Comparison of ENCODE assay signal across 22 cellular contexts in the genomic region with DNA sequence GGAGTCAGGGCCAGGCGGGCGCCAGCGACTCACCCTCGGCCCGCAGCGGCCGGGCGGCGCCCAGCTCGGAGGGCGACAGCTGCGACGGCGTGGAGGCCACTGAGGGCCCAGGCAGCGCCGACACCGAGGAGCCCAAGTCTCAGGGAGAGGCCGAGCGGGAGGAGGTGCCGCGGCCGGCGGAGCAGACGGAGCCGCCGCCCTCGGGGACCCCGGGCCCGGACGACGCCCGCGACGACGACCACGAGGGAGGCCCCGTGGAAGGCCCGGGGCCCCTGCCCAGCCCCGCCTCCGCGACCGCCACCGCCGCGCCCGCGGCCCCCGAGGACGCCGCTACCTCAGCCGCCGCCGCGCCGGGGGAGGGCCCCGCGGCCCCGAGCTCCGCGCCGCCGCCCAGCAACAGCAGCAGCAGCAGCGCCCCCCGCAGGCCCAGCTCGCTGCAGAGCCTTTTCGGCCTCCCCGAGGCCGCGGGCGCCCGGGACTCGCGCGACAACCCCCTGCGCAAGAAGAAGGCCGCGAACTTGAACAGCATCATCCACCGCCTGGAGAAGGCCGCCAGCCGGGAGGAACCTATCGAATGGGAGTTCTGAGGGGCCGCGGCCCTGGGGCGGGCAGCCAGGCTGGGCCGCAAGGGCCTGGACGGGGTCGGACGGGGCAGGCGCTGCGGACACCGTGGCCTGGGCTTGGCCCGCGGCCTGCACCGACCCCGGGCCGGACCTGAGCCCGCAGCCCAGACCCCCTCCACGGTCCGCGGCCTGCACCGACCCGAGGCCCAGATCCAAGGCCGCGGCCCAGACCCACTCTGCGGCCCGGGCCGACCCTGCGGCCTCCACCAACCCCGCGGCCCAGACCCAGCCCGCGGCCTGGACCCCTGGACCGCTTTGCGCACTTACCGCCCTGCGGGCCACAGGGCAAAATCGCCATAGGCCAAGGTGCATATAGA.
"Had no signal": no experiment of that assay in that cellular context is flagged by ENCODE, and none has a peak within 500 bp of the region (broad histone marks: within the 10 kb centered on the region; RNA-seq: fewer than 3 reads in every experiment).

No MANE protein-coding gene starts in this region.

- H3K27ac ChIP-seq: dorsolateral prefrontal cortex, foreskin keratinocyte, lower lobe of right lung, neutrophil, parathyroid adenoma, sigmoid colon, tibial nerve, uterus had no signal

- H3K4me1 Mint-ChIP-seq: activated CD4-positive, alpha-beta T cell treated with anti-CD3 and anti-CD28 coated beads, Interleukin-2, amount 10 ng/mL, durations not matched to agents 7 days and 5 days; stimulated activated effector memory CD8-positive, alpha-beta T cell treated with anti-CD3 and anti-CD28 coated beads, Interleukin-12 subunit alpha, Interleukin-12 subunit beta, amount 100 ng/mL, for 72 hours had no signal

- H3K27ac Mint-ChIP-seq: activated CD4-positive, alpha-beta T cell treated with anti-CD3 and anti-CD28 coated beads, Interleukin-2, amount 10 ng/mL, durations not matched to agents 7 days and 5 days; activated CD8-positive, alpha-beta T cell treated with anti-CD3 and anti-CD28 coated beads, Interleukin-2, amount 10 ng/mL, durations not matched to agents 7 days and 5 days; activated naive CD4-positive, alpha-beta T cell treated with anti-CD3 and anti-CD28 coated beads for 36 hours; activated T-cell treated with anti-CD3 and anti-CD28 coated beads, Interleukin-2, amount 50 U/mL, for 24 hours; brain; natural killer cell; stimulated activated effector memory CD8-positive, alpha-beta T cell treated with anti-CD3 and anti-CD28 coated beads, Interleukin-12 subunit alpha, Interleukin-12 subunit beta, amount 100 ng/mL, for 72 hours had no signal

- H3K9me3 ChIP-seq: lower lobe of right lung, neutrophil, sigmoid colon, tibial nerve, uterus had no signal

- H3K9ac ChIP-seq: parathyroid adenoma had no signal

- ATAC-seq: activated CD4-positive, CD25-positive, alpha-beta regulatory T cell treated with anti-CD3 and anti-CD28 coated beads, Interleukin-2, amount 50 U/mL, for 24 hours; activated CD8-positive, alpha-beta T cell treated with anti-CD3 and anti-CD28 coated beads, Interleukin-2, amount 10 ng/mL, durations not matched to agents 7 days and 5 days; foreskin keratinocyte; left colon; stimulated activated effector memory CD8-positive, alpha-beta T cell treated with anti-CD3 and anti-CD28 coated beads, Interleukin-12 subunit alpha, Interleukin-12 subunit beta, amount 100 ng/mL, for 72 hours had no signal

- H3K27me3 Mint-ChIP-seq: activated CD4-positive, alpha-beta T cell treated with anti-CD3 and anti-CD28 coated beads, Interleukin-2, amount 10 ng/mL, durations not matched to agents 7 days and 5 days; activated T-cell treated with anti-CD3 and anti-CD28 coated beads, Interleukin-2, amount 50 U/mL, for 24 hours; brain had no signal

- H3K27me3 ChIP-seq: dorsolateral prefrontal cortex, foreskin keratinocyte, neutrophil, sigmoid colon, tibial nerve, uterus had no signal

- H3K4me3 ChIP-seq: dorsolateral prefrontal cortex, lower lobe of right lung, sigmoid colon, tibial nerve, uterus had no signal

- H3K4me1 ChIP-seq: foreskin keratinocyte, lower lobe of right lung, parathyroid adenoma, sigmoid colon, tibial nerve, uterus had no signal

- DNase-seq: activated CD4-positive, alpha-beta T cell treated with anti-CD3 and anti-CD28 coated beads, Interleukin-2, amount 10 ng/mL, durations not matched to agents 7 days and 5 days; activated CD8-positive, alpha-beta T cell treated with anti-CD3 and anti-CD28 coated beads, Interleukin-2, amount 10 ng/mL, durations not matched to agents 7 days and 5 days; activated naive CD4-positive, alpha-beta T cell treated with anti-CD3 and anti-CD28 coated beads for 36 hours; activated T-cell treated with anti-CD3 and anti-CD28 coated beads, Interleukin-2, amount 50 U/mL, for 24 hours; anterior cingulate cortex; caudate nucleus; dorsolateral prefrontal cortex; foreskin keratinocyte; hypothalamus; left colon; lower lobe of right lung; natural killer cell; sigmoid colon; stimulated activated CD4-positive, alpha-beta T cell treated with anti-CD3 and anti-CD28 coated beads, Interleukin-4, amount 100 ng/mL, for 24 hours; T1000; uterus had no signal

- H3K9me3 Mint-ChIP-seq: activated CD4-positive, alpha-beta T cell treated with anti-CD3 and anti-CD28 coated beads, Interleukin-2, amount 10 ng/mL, durations not matched to agents 7 days and 5 days; activated naive CD4-positive, alpha-beta T cell treated with anti-CD3 and anti-CD28 coated beads for 36 hours; activated T-cell treated with anti-CD3 and anti-CD28 coated beads, Interleukin-2, amount 50 U/mL, for 24 hours; brain; natural killer cell; stimulated activated effector memory CD8-positive, alpha-beta T cell treated with anti-CD3 and anti-CD28 coated beads, Interleukin-12 subunit alpha, Interleukin-12 subunit beta, amount 100 ng/mL, for 72 hours had no signal

- H3K4me3 Mint-ChIP-seq: activated CD4-positive, alpha-beta T cell treated with anti-CD3 and anti-CD28 coated beads, Interleukin-2, amount 10 ng/mL, durations not matched to agents 7 days and 5 days; activated CD8-positive, alpha-beta T cell treated with anti-CD3 and anti-CD28 coated beads, Interleukin-2, amount 10 ng/mL, durations not matched to agents 7 days and 5 days; activated naive CD4-positive, alpha-beta T cell treated with anti-CD3 and anti-CD28 coated beads for 36 hours; activated T-cell treated with anti-CD3 and anti-CD28 coated beads, Interleukin-2, amount 50 U/mL, for 24 hours; brain; natural killer cell; stimulated activated effector memory CD8-positive, alpha-beta T cell treated with anti-CD3 and anti-CD28 coated beads, Interleukin-12 subunit alpha, Interleukin-12 subunit beta, amount 100 ng/mL, for 72 hours had no signal

- H3K36me3 ChIP-seq: uterus had no signal
